In genomic region chr5:59562756-59563389, GRCh38 we compare ENCODE assay signal across 8 cellular contexts.
DNase-seq lines count a peak whose midpoint lies in the region; ATAC-seq, FAIRE-seq and TF ChIP-seq lines count a peak whose summit lies in the region.

No MANE protein-coding gene starts in this region.

- FAIRE-seq in GM19239 (lab: Jason Lieb, UNC) = peak; percentile 95

- 31% methylated on average over 3 of the region's 3 CpGs for WGBS in hepatocyte (ENCODE audit: low lambda C conversion rate, missing lambda C conversion rate)

- TF ChIP-seq POLR2A in vagina (IDR thresholded peaks at IDR 0.05) = no peak

- H3K27ac ChIP-seq in SJCRH30 (peak overlapping the region; percentile 57), vagina (no peak overlapping the region), hepatocyte (no peak overlapping the region)

- H3K4me1 ChIP-seq in SJCRH30 (peaks cover 31% of the 10 kb centered on the region), vagina (no peaks in the 10 kb centered on the region), hepatocyte (ENCODE audit: insufficient read depth) (peaks cover 9% of the 10 kb centered on the region)

- intact Hi-C loops in vagina (cut with DNase I) = no loop called here

- ATAC-seq in HG03103 (IDR thresholded peaks at IDR 0.05; ENCODE audit: low read depth, unreplicated experiment) = peak; percentile 98

- H3K36me3 ChIP-seq in SJCRH30 (no peaks in the 10 kb centered on the region), vagina (no peaks in the 10 kb centered on the region), hepatocyte (replicated peaks; ENCODE audit: insufficient read depth, low read depth) (no peaks in the 10 kb centered on the region)

- H3K9me2 ChIP-seq in hepatocyte (replicated peaks; ENCODE audit: insufficient read depth) = no peaks in the 10 kb centered on the region

- DNase-seq in DMS53 (lab: John Stamatoyannopoulos, UW) = peak; percentile 97
- peak; percentile 6 for DNase-seq in GM19239 (ENCODE audit: insufficient read length, low spot score)
- DNase-seq in SJCRH30 = peak; percentile 85 to 86
- peak; percentile 56 for DNase-seq in iPS-NIHi11 (ENCODE audit: low spot score)
- DNase-seq in vagina (ENCODE audit: extremely low spot score in 2 of 2) = no peak
- no peak for DNase-seq in hepatocyte (ENCODE audit: low spot score)
- DNase-seq in mucosa of gallbladder (ENCODE audit: low spot score) = no peak

- H2AFZ ChIP-seq in hepatocyte = no peak overlapping the region

- no peak overlapping the region for H3K4me2 ChIP-seq in hepatocyte

- H3K9me3 ChIP-seq in SJCRH30 (replicated peaks) = no peaks in the 10 kb centered on the region
- H3K9me3 ChIP-seq in vagina = no peaks in the 10 kb centered on the region
- no peaks in the 10 kb centered on the region for H3K9me3 ChIP-seq in hepatocyte (ENCODE audit: low read depth)

- H4K20me1 ChIP-seq in hepatocyte (ENCODE audit: insufficient read depth, poor library complexity, severe bottlenecking) = no peaks in the 10 kb centered on the region

- no peaks in the 10 kb centered on the region for H3K27me3 ChIP-seq in SJCRH30
- H3K27me3 ChIP-seq in vagina = no peaks in the 10 kb centered on the region
- H3K27me3 ChIP-seq in hepatocyte = no peaks in the 10 kb centered on the region

- H3K79me2 ChIP-seq in hepatocyte = no peaks in the 10 kb centered on the region

- H3K4me3 ChIP-seq in SJCRH30 (no peak overlapping the region), vagina (no peak overlapping the region), hepatocyte (no peak overlapping the region)

- TF ChIP-seq CTCF in vagina (IDR thresholded peaks at IDR 0.05) (no peak), hepatocyte (IDR thresholded peaks at IDR 0.05; ENCODE audit: poor library complexity) (no peak)

Comparison
In these comparisons a context has a peak if more than half of its experiments do, and no peak if none do; other contexts are left out.
1. DNase-seq: peak in DMS53 (single experiment), GM19239 (single experiment), SJCRH30 (2 of 2) and iPS-NIHi11 (single experiment); none in vagina (0 of 2), hepatocyte (single experiment) and mucosa of gallbladder (single experiment).